ENCODE assay signal across 10 cellular contexts in genomic region chr10:112532053-112532658, GRCh38.
DNase-seq lines count a peak whose midpoint lies in the region; ATAC-seq and TF ChIP-seq lines count a peak whose summit lies in the region.
"Had no signal": no experiment of that assay in that cellular context is flagged by ENCODE, and none has a peak within 500 bp of the region (broad histone marks: within the 10 kb centered on the region; RNA-seq: fewer than 3 reads in every experiment).

No MANE protein-coding gene starts in this region.

- peak overlapping the region; percentile 17 for H3K4me3 ChIP-seq in psoas muscle
- no peak overlapping the region for H3K4me3 ChIP-seq in heart left ventricle
- no peak overlapping the region for H3K4me3 ChIP-seq in HAP-1
- H3K4me3 ChIP-seq: BLaER1, pancreas had no signal

- intact Hi-C loops in psoas muscle (cut with DNase I): no loop called here
- intact Hi-C loops in heart left ventricle (cut with DNase I): no loop called here

- ATAC-seq in activated CD8-positive, alpha-beta memory T cell treated with anti-CD3 and anti-CD28 coated beads, Interleukin-2, amount 10 ng/mL, durations not matched to agents 7 days and 5 days: peak; percentile 88
- peak; percentile 96 for ATAC-seq in HG03045 (IDR thresholded peaks at IDR 0.05; ENCODE audit: unreplicated experiment)
- no peak for ATAC-seq in psoas muscle
- ATAC-seq in heart left ventricle: no peak

- no peaks in the 10 kb centered on the region for H3K36me3 ChIP-seq in psoas muscle (ENCODE audit: insufficient read depth in 1 of 2, low read depth in 1 of 2)
- H3K36me3 ChIP-seq in heart left ventricle: peaks cover 0 to 14% (median 0%) of the 10 kb centered on the region in 9 donors
- H3K36me3 ChIP-seq in HAP-1 (replicated peaks): no peaks in the 10 kb centered on the region
- H3K36me3 ChIP-seq: BLaER1, pancreas had no signal

- H3K36me3 Mint-ChIP-seq in activated CD8-positive, alpha-beta memory T cell treated with anti-CD3 and anti-CD28 coated beads, Interleukin-2, amount 10 ng/mL, durations not matched to agents 7 days and 5 days: peaks cover 31% of the 10 kb centered on the region
- H3K36me3 Mint-ChIP-seq in T-helper 2 cell treated with Interferon-gamma antibody and Interleukin-4, amounts not matched to agents 5 μg/mL and 100 μg/mL, for 36 hours (ENCODE audit: low read depth): peaks cover 16% of the 10 kb centered on the region

- H3K4me1 Mint-ChIP-seq in activated CD8-positive, alpha-beta memory T cell treated with anti-CD3 and anti-CD28 coated beads, Interleukin-2, amount 10 ng/mL, durations not matched to agents 7 days and 5 days: peaks cover 33% of the 10 kb centered on the region
- H3K4me1 Mint-ChIP-seq in T-helper 2 cell treated with Interferon-gamma antibody and Interleukin-4, amounts not matched to agents 5 μg/mL and 100 μg/mL, for 36 hours (ENCODE audit: low read depth): peaks cover 34% of the 10 kb centered on the region

- H3K9me3 Mint-ChIP-seq in activated CD8-positive, alpha-beta memory T cell treated with anti-CD3 and anti-CD28 coated beads, Interleukin-2, amount 10 ng/mL, durations not matched to agents 7 days and 5 days (ENCODE audit: low read depth): peaks cover 5% of the 10 kb centered on the region
- H3K9me3 Mint-ChIP-seq in T-helper 2 cell treated with Interferon-gamma antibody and Interleukin-4, amounts not matched to agents 5 μg/mL and 100 μg/mL, for 36 hours: peaks cover 4% of the 10 kb centered on the region

- H3K27ac ChIP-seq in psoas muscle (no peak overlapping the region), heart left ventricle (no peak overlapping the region)
- H3K27ac ChIP-seq: BLaER1, pancreas had no signal

- H3K27ac Mint-ChIP-seq in activated CD8-positive, alpha-beta memory T cell treated with anti-CD3 and anti-CD28 coated beads, Interleukin-2, amount 10 ng/mL, durations not matched to agents 7 days and 5 days: peak overlapping the region; percentile 72
- peak overlapping the region; percentile 28 for H3K27ac Mint-ChIP-seq in T-helper 2 cell treated with Interferon-gamma antibody and Interleukin-4, amounts not matched to agents 5 μg/mL and 100 μg/mL, for 36 hours

- no peak for TF ChIP-seq POLR2A in heart left ventricle (IDR thresholded peaks at IDR 0.05)

- DNase-seq in activated CD8-positive, alpha-beta memory T cell treated with anti-CD3 and anti-CD28 coated beads, Interleukin-2, amount 10 ng/mL, durations not matched to agents 7 days and 5 days: no peak
- DNase-seq in activated CD8-positive, alpha-beta memory T cell treated with anti-CD3 and anti-CD28 coated beads, Interleukin-2, amount 50 U/mL, for 48 hours: no peak
- DNase-seq in T-helper 2 cell treated with Interferon-gamma antibody and Interleukin-4, amounts not matched to agents 5 μg/mL and 100 μg/mL, for 36 hours (ENCODE audit: low spot score): peak; percentile 29
- DNase-seq in psoas muscle (no peak), heart left ventricle (no peak), HAP-1 (ENCODE audit: low spot score in 2 of 2) (no peak), dedifferentiated amniotic fluid mesenchymal stem cell (ENCODE audit: extremely low spot score) (no peak)
- DNase-seq: pancreas had no signal

- H3K9me3 ChIP-seq in psoas muscle (no peaks in the 10 kb centered on the region), heart left ventricle (no peaks in the 10 kb centered on the region), HAP-1 (no peaks in the 10 kb centered on the region)
- H3K9me3 ChIP-seq: BLaER1, pancreas had no signal

- peaks cover 9% of the 10 kb centered on the region for H3K27me3 Mint-ChIP-seq in activated CD8-positive, alpha-beta memory T cell treated with anti-CD3 and anti-CD28 coated beads, Interleukin-2, amount 10 ng/mL, durations not matched to agents 7 days and 5 days
- peaks cover 20% of the 10 kb centered on the region for H3K27me3 Mint-ChIP-seq in T-helper 2 cell treated with Interferon-gamma antibody and Interleukin-4, amounts not matched to agents 5 μg/mL and 100 μg/mL, for 36 hours (ENCODE audit: low read depth)

- H3K4me1 ChIP-seq in psoas muscle (no peaks in the 10 kb centered on the region), heart left ventricle (peaks cover 0 to 16% (median 0%) of the 10 kb centered on the region in 12 donors), HAP-1 (peaks cover 2% of the 10 kb centered on the region; the same call in 1 of the 2 replicates)
- H3K4me1 ChIP-seq: pancreas had no signal

- CTCF ChIA-PET in activated CD8-positive, alpha-beta memory T cell treated with anti-CD3 and anti-CD28 coated beads, Interleukin-2, amount 10 ng/mL, durations not matched to agents 7 days and 5 days (lab: Charles Lee): interaction anchor here (0.8 to 1.8 kb wide), 4 partner anchors 11 to 853 kb away, joined by 3 to 4 read pairs (median 3); no protein-coding TSS in a partner anchor

- peak overlapping the region; percentile 63 for H3K4me3 Mint-ChIP-seq in activated CD8-positive, alpha-beta memory T cell treated with anti-CD3 and anti-CD28 coated beads, Interleukin-2, amount 10 ng/mL, durations not matched to agents 7 days and 5 days
- peak overlapping the region; percentile 43 for H3K4me3 Mint-ChIP-seq in T-helper 2 cell treated with Interferon-gamma antibody and Interleukin-4, amounts not matched to agents 5 μg/mL and 100 μg/mL, for 36 hours

- H3K27me3 ChIP-seq in psoas muscle (ENCODE audit: insufficient read depth in 3 of 3, low read length in 2 of 3) (no peaks in the 10 kb centered on the region), heart left ventricle (no peaks in the 10 kb centered on the region), HAP-1 (ENCODE audit: low read depth) (no peaks in the 10 kb centered on the region)
- H3K27me3 ChIP-seq: BLaER1, pancreas had no signal

- in situ Hi-C loops in HAP-1 (cut with MboI; ENCODE audit: low sequenced_read_pairs): no loop called here

- WGBS in psoas muscle, 3 donors: 58 to 66% (median 60%) methylated on average over 6 of the region's 6 CpGs
- WGBS in heart left ventricle, 4 donors: 78 to 95% (median 91%) methylated on average over 6 of the region's 6 CpGs

- no peak for TF ChIP-seq CTCF in psoas muscle (IDR thresholded peaks at IDR 0.05)
- TF ChIP-seq CTCF in heart left ventricle (IDR thresholded peaks at IDR 0.05): no peak

Comparison
In these comparisons a context has a peak if more than half of its experiments do, and no peak if none do; other contexts are left out.
1. ATAC-seq: peak in activated CD8-positive, alpha-beta memory T cell treated with anti-CD3 and anti-CD28 coated beads, Interleukin-2, amount 10 ng/mL, durations not matched to agents 7 days and 5 days (single experiment) and HG03045 (single experiment); none in psoas muscle (0 of 4) and heart left ventricle (0 of 4).